In genomic region chr17:32314636-32315035, GRCh38 we compare ENCODE assay signal across 16 cellular contexts. TPM values are rescaled to one million over a fixed set of nuclear protein-coding genes. Genes with fewer than 3 reads are reported as not detected.
"Had no signal": no experiment of that assay in that cellular context is flagged by ENCODE, and none has a peak within 500 bp of the region (broad histone marks: within the 10 kb centered on the region; RNA-seq: fewer than 3 reads in every experiment).

No MANE protein-coding gene starts in this region.

- H3K36me3 ChIP-seq: gastrocnemius medialis, heart right ventricle, spleen, transverse colon had no signal

- H3K36me3 Mint-ChIP-seq: naive thymus-derived CD8-positive, alpha-beta T cell; stimulated activated naive B cell treated with anti-CD40 and anti-IgM and Interleukin-4, amounts not matched to agents 10 μg/mL and 1 μg/mL and 100 μg/mL, for 72 hours had no signal

- H3K27me3 ChIP-seq: spleen, testis had no signal

- H3K4me3 ChIP-seq: gastrocnemius medialis, heart right ventricle, mucosa of descending colon, spleen, testis, transverse colon had no signal

- DNase-seq: effector memory CD4-positive, alpha-beta T cell; gastrocnemius medialis; heart right ventricle; hypothalamus; kidney glomerular epithelial cell; mucosa of descending colon; naive thymus-derived CD8-positive, alpha-beta T cell; spleen; stimulated activated CD4-positive, alpha-beta T cell treated with anti-CD3 and anti-CD28 coated beads, Interleukin-15, amount 100 ng/mL, for 24 hours; stimulated activated CD4-positive, alpha-beta T cell treated with anti-CD3 and anti-CD28 coated beads, Interleukin-1b, Interleukin-23, amount 100 ng/mL, for 48 hours; stimulated activated CD4-positive, alpha-beta T cell treated with anti-CD3 and anti-CD28 coated beads, Interleukin-4, amount 100 ng/mL, for 24 hours; stimulated activated naive B cell treated with anti-CD40 and anti-IgM and Interleukin-4, amounts not matched to agents 10 μg/mL and 1 μg/mL and 100 μg/mL, for 72 hours; stimulated activated naive CD8-positive, alpha-beta T cell treated with anti-CD3 and anti-CD28 coated beads, Interleukin-15, amount 100 ng/mL, for 72 hours; testis; transverse colon had no signal

- H3K4me3 Mint-ChIP-seq: naive thymus-derived CD8-positive, alpha-beta T cell; stimulated activated naive B cell treated with anti-CD40 and anti-IgM and Interleukin-4, amounts not matched to agents 10 μg/mL and 1 μg/mL and 100 μg/mL, for 72 hours; stimulated activated naive CD8-positive, alpha-beta T cell treated with anti-CD3 and anti-CD28 coated beads, Interleukin-15, amount 100 ng/mL, for 72 hours had no signal

- H3K9me3 ChIP-seq: gastrocnemius medialis, heart right ventricle, mucosa of descending colon, spleen, testis, transverse colon had no signal

- H3K27ac ChIP-seq: gastrocnemius medialis, heart right ventricle, spleen, testis, transverse colon had no signal

- H3K27ac Mint-ChIP-seq: stimulated activated naive B cell treated with anti-CD40 and anti-IgM and Interleukin-4, amounts not matched to agents 10 μg/mL and 1 μg/mL and 100 μg/mL, for 72 hours; stimulated activated naive CD8-positive, alpha-beta T cell treated with anti-CD3 and anti-CD28 coated beads, Interleukin-15, amount 100 ng/mL, for 72 hours had no signal

- H3K9me3 Mint-ChIP-seq: naive thymus-derived CD8-positive, alpha-beta T cell; stimulated activated naive B cell treated with anti-CD40 and anti-IgM and Interleukin-4, amounts not matched to agents 10 μg/mL and 1 μg/mL and 100 μg/mL, for 72 hours; stimulated activated naive CD8-positive, alpha-beta T cell treated with anti-CD3 and anti-CD28 coated beads, Interleukin-15, amount 100 ng/mL, for 72 hours had no signal

- H3K4me1 ChIP-seq: gastrocnemius medialis, testis had no signal

RNA-seq across cellular contexts. Expression of gene RHBDL3, which starts 49.0 kb away (rescaled TPM):
- total RNA-seq: fibroblast of villous mesenchyme; gastrocnemius medialis; naive thymus-derived CD8-positive, alpha-beta T cell had no signal
- polyA plus RNA-seq: naive thymus-derived CD8-positive, alpha-beta T cell had no signal
